12 cellular contexts compared by ENCODE assay signal in the genomic region with DNA sequence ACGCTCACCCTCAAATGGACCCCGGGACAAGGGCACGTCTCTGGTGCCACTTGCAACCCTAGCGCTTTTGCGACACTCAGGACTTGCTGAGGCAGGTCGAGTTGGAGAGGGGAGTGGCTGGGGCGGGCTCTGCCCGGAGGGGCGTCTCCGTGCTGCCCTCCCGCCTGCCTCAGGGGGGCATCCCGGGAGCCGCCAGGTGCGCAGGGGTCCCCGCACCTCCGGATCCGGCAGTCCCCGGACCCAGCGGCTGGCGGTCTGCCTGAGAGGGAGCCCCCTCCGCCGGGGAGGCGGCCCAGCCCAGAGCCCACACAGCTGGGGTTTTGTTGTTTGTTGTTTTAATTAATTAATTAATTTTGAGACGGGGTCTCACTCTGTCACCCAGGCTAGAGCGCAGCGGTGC. TPM values are rescaled to one million over a fixed set of nuclear protein-coding genes. Genes with fewer than 3 reads are reported as not detected.
DNase-seq lines count a peak whose midpoint lies in the region; ATAC-seq, FAIRE-seq and TF ChIP-seq lines count a peak whose summit lies in the region.
"Had no signal": no experiment of that assay in that cellular context is flagged by ENCODE, and none has a peak within 500 bp of the region (broad histone marks: within the 10 kb centered on the region; RNA-seq: fewer than 3 reads in every experiment).

Gene SLC52A1 (minus strand): TSS at position 71 of the 400 bp plus-strand sequence. CDS start 820 bp downstream, outside the sequence.

- H3K36me3 ChIP-seq in left ventricle myocardium inferior (no peaks in the 10 kb centered on the region), bronchial epithelial cell (ENCODE audit: control insufficient read depth, insufficient read depth, low read length) (no peaks in the 10 kb centered on the region), HepG2 (replicated peaks in 1 of 2; ENCODE audit: control insufficient read depth in 1 of 2, insufficient read depth in 2 of 2, low read length in 2 of 2) (no peaks in the 10 kb centered on the region), vagina (no peaks in the 10 kb centered on the region), tibial nerve (no peaks in the 10 kb centered on the region)
- H3K36me3 ChIP-seq: cardiac muscle cell had no signal

- H3K79me2 ChIP-seq in HepG2 (ENCODE audit: insufficient read depth, low read length), result no peaks in the 10 kb centered on the region

- 31% methylated on average over 10 of the region's 26 CpGs for WGBS in HepG2 (ENCODE audit: low lambda C conversion rate)
- 13 to 14% methylated on average over 15 to 24 of the region's 26 CpGs for WGBS in tibial nerve, 2 donors

- H3K4me3 ChIP-seq in left ventricle myocardium inferior (peak within 1 kb of the TSS; percentile 48), bronchial epithelial cell (ENCODE audit: low read depth, low read length) (peak within 1 kb of the TSS; percentile 33), HepG2 (replicated peaks in 1 of 3; ENCODE audit: insufficient read depth in 1 of 3, low read depth in 2 of 3, low read length in 3 of 3) (peak within 1 kb of the TSS in 1 of 3 experiments; percentile 48; a peak in 1 of 6 replicates), vagina (peak within 1 kb of the TSS; percentile 5 to 19), tibial nerve (peak within 1 kb of the TSS in 1 of 4 donors; percentile 31)
- H3K4me3 ChIP-seq: cardiac muscle cell, K562 had no signal

- FAIRE-seq in bronchial epithelial cell (lab: Jason Lieb, UNC) (no peak), HepG2 (lab: Jason Lieb, UNC) (no peak)
- FAIRE-seq: K562 had no signal

- POLR2A ChIA-PET in HepG2 (lab: Yijun Ruan, JAX), result interaction anchor here (0.7 to 1.3 kb wide), 2 partner anchors 11 to 68 kb away, joined by 3 read pairs; partner anchors contain the start of gene SPAG7

- DNase-seq in left ventricle myocardium inferior (no peak), Right ventricle myocardium inferior (ENCODE audit: missing footprints) (no peak), bronchial epithelial cell (ENCODE audit: low read depth) (peak; percentile 17), HepG2 (ENCODE audit: low spot score) (no peak), vagina (ENCODE audit: extremely low spot score in 2 of 2) (no peak), tibial nerve (ENCODE audit: low spot score in 2 of 2) (no peak), erythroblast (lab: John Stamatoyannopoulos, UW) (no peak)
- no peak for DNase-seq in stimulated activated naive CD4-positive, alpha-beta T cell (lab: John Stamatoyannopoulos, UW)
- DNase-seq: CD4-positive, alpha-beta memory T cell; immature natural killer cell had no signal

- no peaks in the 10 kb centered on the region for H3K9me3 ChIP-seq in left ventricle myocardium inferior (replicated peaks)
- H3K9me3 ChIP-seq in HepG2 (ENCODE audit: low read length), result no peaks in the 10 kb centered on the region
- no peaks in the 10 kb centered on the region for H3K9me3 ChIP-seq in vagina
- no peaks in the 10 kb centered on the region for H3K9me3 ChIP-seq in tibial nerve

- H3K4me1 ChIP-seq in left ventricle myocardium inferior, result peaks cover 10% of the 10 kb centered on the region
- peaks cover 25% of the 10 kb centered on the region for H3K4me1 ChIP-seq in HepG2 (ENCODE audit: insufficient read depth, low read length)
- peaks cover 8% of the 10 kb centered on the region for H3K4me1 ChIP-seq in vagina
- H3K4me1 ChIP-seq in tibial nerve, result peaks cover 0 to 14% (median 9%) of the 10 kb centered on the region in 4 donors

- BruUV-seq in HepG2 (replicated peaks; lab: Mats Ljungman, UMichigan), result no TSS peak

- no peak for TF ChIP-seq RAD21 in HepG2 (CRISPR knock-in tag; IDR thresholded peaks at IDR 0.05)

- no peaks in the 10 kb centered on the region for H4K20me1 ChIP-seq in HepG2 (ENCODE audit: insufficient read depth, low read length)

- in situ Hi-C loops in HepG2 (cut with HindIII; ENCODE audit: extremely low pct_ligation_motif_present, low pct_unique_long_range_greater_than_20kb), result no loop called here

- no peak for ATAC-seq in Right ventricle myocardium inferior
- no peak for ATAC-seq in HepG2
- ATAC-seq: K562 had no signal

- TF ChIP-seq POLR2A in HepG2 (IDR thresholded peaks at IDR 0.05; ENCODE audit: insufficient read depth in 1 of 2, low read depth in 2 of 2, low read length in 2 of 2), result no peak
- no peak for TF ChIP-seq POLR2A in vagina (IDR thresholded peaks at IDR 0.05)
- TF ChIP-seq POLR2A in tibial nerve (IDR thresholded peaks at IDR 0.05), result no peak
- no peak for TF ChIP-seq POLR2A in erythroblast (IDR thresholded peaks at IDR 0.05; ENCODE audit: low read length)

- H3K27me3 ChIP-seq in left ventricle myocardium inferior (ENCODE audit: low read depth), result peaks cover 27% of the 10 kb centered on the region
- H3K27me3 ChIP-seq in bronchial epithelial cell (ENCODE audit: control insufficient read depth, insufficient read depth, low read length), result no peaks in the 10 kb centered on the region
- peaks cover 2 to 23% of the 10 kb centered on the region in 2 experiments; a peak in 3 of 5 replicates for H3K27me3 ChIP-seq in HepG2 (ENCODE audit: control insufficient read depth in 1 of 2, insufficient read depth in 2 of 2, low read length in 2 of 2)
- no peaks in the 10 kb centered on the region for H3K27me3 ChIP-seq in vagina
- peaks cover 0 to 22% of the 10 kb centered on the region in 2 donors for H3K27me3 ChIP-seq in tibial nerve

- CTCF ChIA-PET in HepG2 (lab: Yijun Ruan, JAX; ENCODE audit: low intra/inter-chr PET ratio, low total read pairs), result no interaction called here

- no peak within 1 kb of the TSS for H2AFZ ChIP-seq in HepG2 (ENCODE audit: low read length)

- H3K27ac ChIP-seq in left ventricle myocardium inferior (replicated peaks) (no peak within 1 kb of the TSS), HepG2 (ENCODE audit: extremely low read length, insufficient read depth, low read length) (no peak within 1 kb of the TSS), vagina (no peak within 1 kb of the TSS), tibial nerve (no peak within 1 kb of the TSS)
- H3K27ac ChIP-seq: cardiac muscle cell had no signal

- TF ChIP-seq CTCF in left ventricle myocardium inferior (IDR thresholded peaks at IDR 0.05; ENCODE audit: borderline replicate concordance) (no peak), bronchial epithelial cell (IDR thresholded peaks at IDR 0.05; ENCODE audit: insufficient read depth, low read length, severe bottlenecking) (no peak), HepG2 (CRISPR knock-in tag; IDR thresholded peaks at IDR 0.05) (no peak), vagina (IDR thresholded peaks at IDR 0.05) (no peak), tibial nerve (IDR thresholded peaks at IDR 0.05) (no peak)

- TF ChIP-seq EP300 in HepG2 (IDR thresholded peaks at IDR 0.05; ENCODE audit: low read depth in 2 of 2, low read length in 2 of 2), result no peak
- no peak for TF ChIP-seq EP300 in HepG2 (CRISPR knock-in tag; IDR thresholded peaks at IDR 0.05; ENCODE audit: borderline replicate concordance)
- no peak for TF ChIP-seq EP300 in tibial nerve (IDR thresholded peaks at IDR 0.05)

- intact Hi-C loops in left ventricle myocardium inferior (cut with micrococcal nuclease) (no loop called here), Right ventricle myocardium inferior (cut with DNase I) (no loop called here), HepG2 (cut with micrococcal nuclease; ENCODE audit: unreplicated experiment) (no loop called here), vagina (cut with DNase I) (loop anchor here (10.0 kb wide), 1 partner anchor 51 kb away; the partner anchor contains the start of gene CAMTA2)

- no peak within 1 kb of the TSS for H3K9ac ChIP-seq in HepG2 (ENCODE audit: insufficient read depth, low read depth, low read length)

- H3K4me2 ChIP-seq in HepG2 (ENCODE audit: low read depth, low read length), result peak within 1 kb of the TSS; percentile 62

TF ChIP-seq in HepG2, 621 proteins besides CTCF, POLR2A, EP300 and RAD21:
- TF ChIP-seq NCOA5 (CRISPR knock-in tag; IDR thresholded peaks at IDR 0.05), result no peak
- TF ChIP-seq HMGA1 (CRISPR knock-in tag; conservative IDR thresholded peaks at IDR 0.05), result no peak
- no peak for TF ChIP-seq ZKSCAN1 (IDR thresholded peaks at IDR 0.05; ENCODE audit: low read length)

RNA-seq across cellular contexts. Expression of gene SLC52A1, which starts in this region (rescaled TPM):
- total RNA-seq in left ventricle myocardium inferior (not detected), Right ventricle myocardium inferior (not detected), bronchial epithelial cell (0.26 and 0.53 TPM in 2 replicates), HepG2 (2016; rRNA removed; fragmentation: Illumina TruSeq; extraction: Trizol) (0.13 TPM in 1 of 2 replicates, not detected in the other), vagina (0.49 TPM), tibial nerve (not detected)
- not detected in 2 replicates for total RNA-seq in HepG2 (2016; cell fraction: cytosol; rRNA removed; fragmentation: Illumina TruSeq; extraction: Trizol; ENCODE audit: low read depth)
- total RNA-seq in HepG2 (2016; cell fraction: insoluble cytoplasmic fraction; rRNA removed; fragmentation: Illumina TruSeq; extraction: Trizol), result 0.11 TPM in 1 of 2 replicates, not detected in the other
- total RNA-seq in HepG2 (2016; cell fraction: membrane; rRNA removed; fragmentation: Illumina TruSeq; extraction: Trizol), result not detected in 2 replicates
- total RNA-seq in HepG2 (2016; cell fraction: nucleus; rRNA removed; fragmentation: Illumina TruSeq; extraction: Trizol), result 0.16 TPM in 1 of 2 replicates, not detected in the other
- 0.03 TPM in 1 of 2 replicates, not detected in the other for polyA plus RNA-seq in HepG2 (2011; rRNA removed)
- 0.03 TPM in 1 of 2 replicates, not detected in the other for polyA plus RNA-seq in HepG2 (2011; cell fraction: cytosol; rRNA removed)
- polyA plus RNA-seq in HepG2 (2011; cell fraction: nucleus; rRNA removed), result 0.10 and 0.11 TPM in 2 replicates
- not detected in 2 replicates for polyA plus RNA-seq in HepG2 (2012)
- polyA plus RNA-seq in HepG2 (2016; cell fraction: cytosol; fragmentation: Illumina TruSeq; extraction: Trizol; ENCODE audit: low read depth), result not detected in 2 replicates
- polyA plus RNA-seq in HepG2 (2016; cell fraction: insoluble cytoplasmic fraction; fragmentation: Illumina TruSeq; extraction: Trizol; ENCODE audit: low read depth), result not detected in 2 replicates
- polyA plus RNA-seq in HepG2 (2016; cell fraction: membrane; fragmentation: Illumina TruSeq; extraction: Trizol; ENCODE audit: low read depth), result not detected in 2 replicates
- polyA plus RNA-seq in HepG2 (2016; cell fraction: nucleus; fragmentation: Illumina TruSeq; extraction: Trizol; ENCODE audit: insufficient read depth, low read depth), result not detected in 2 replicates
- not detected in 2 replicates for polyA minus RNA-seq in HepG2 (2011; rRNA and poly(A)+ RNA removed; ENCODE audit: low replicate concordance)
- not detected in 2 replicates for polyA minus RNA-seq in HepG2 (2011; cell fraction: cytosol; rRNA and poly(A)+ RNA removed)
- not detected in 2 replicates for polyA minus RNA-seq in HepG2 (2011; cell fraction: nucleus; rRNA and poly(A)+ RNA removed)
- total RNA-seq: cardiac muscle cell, K562 had no signal
- polyA plus RNA-seq: cardiac muscle cell, immature natural killer cell had no signal

Comparison
In these comparisons a context has a peak if more than half of its experiments do, and no peak if none do; other contexts are left out.
1. Peak in DNase-seq and H3K4me3 ChIP-seq in bronchial epithelial cell; RNA of the gene not detected or under 1 TPM.